8 cellular contexts compared by ENCODE assay signal in the genomic region with DNA sequence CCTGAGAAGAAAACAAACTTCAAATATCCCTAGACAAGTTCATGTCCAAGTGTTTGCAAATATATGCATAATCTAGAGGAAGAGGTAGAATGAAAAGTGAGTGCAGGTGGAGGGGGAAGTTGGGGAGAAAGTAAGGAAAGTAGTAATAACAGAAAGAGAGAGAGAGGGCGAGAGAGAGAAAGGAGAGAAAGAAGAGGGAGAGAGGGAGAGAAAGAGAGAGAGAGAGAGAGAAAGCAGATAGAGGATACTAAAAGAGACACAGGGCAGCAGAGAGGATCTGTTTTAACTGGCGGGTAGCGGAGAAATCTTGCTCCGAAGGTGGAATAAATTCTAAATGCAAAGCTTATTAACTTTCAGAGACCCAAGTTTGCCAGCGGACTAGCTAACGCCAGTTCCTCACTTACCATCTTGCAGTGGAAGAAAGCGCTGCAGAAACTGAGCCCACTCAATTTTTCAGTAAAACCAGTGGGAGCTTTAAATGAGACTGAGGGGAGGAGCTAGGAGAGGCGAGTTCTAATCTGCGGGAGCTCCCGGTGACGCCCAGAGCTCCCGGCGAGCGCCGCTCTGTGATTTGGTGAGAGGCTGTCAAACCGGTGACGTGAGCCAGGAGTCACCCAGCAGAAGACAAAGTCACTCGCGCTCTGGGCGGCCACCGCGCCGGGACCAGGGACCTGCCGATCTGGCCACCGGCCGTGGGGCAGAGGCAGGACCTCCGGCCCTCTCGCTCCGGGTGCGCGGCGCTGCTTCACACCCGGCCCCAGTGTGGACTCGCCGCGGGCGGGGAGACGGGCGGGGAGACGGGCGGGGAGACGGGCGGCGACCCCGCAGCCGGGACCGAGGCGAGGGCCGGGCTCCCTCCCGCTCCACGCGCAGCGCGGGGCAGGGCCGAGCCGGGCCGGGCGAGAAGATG. TPM values are rescaled to one million over a fixed set of nuclear protein-coding genes. Genes with fewer than 3 reads are reported as not detected.
DNase-seq lines count a peak whose midpoint lies in the region; ATAC-seq and TF ChIP-seq lines count a peak whose summit lies in the region.

A gene with protein sequence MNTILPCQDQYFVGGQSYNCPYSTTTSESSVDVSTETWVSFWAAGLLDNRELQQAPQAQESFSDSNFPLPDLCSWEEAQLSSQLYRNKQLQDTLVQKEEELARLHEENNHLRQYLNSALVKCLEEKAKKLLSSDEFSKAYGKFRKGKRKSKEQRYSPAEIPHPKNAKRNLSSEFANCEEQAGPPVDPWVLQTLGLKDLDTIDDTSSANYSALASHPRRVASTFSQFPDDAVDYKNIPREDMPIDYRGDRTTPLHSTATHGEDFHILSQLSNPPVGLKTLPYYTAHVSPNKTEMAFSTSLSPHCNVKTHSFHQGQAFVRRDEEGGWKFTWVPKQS (minus strand): TSS at position 486 of the 910 bp plus-strand sequence. CDS start 79 bp downstream, at position 407.

- H3K36me3 ChIP-seq in gastroesophageal sphincter = no peaks in the 10 kb centered on the region
- no peaks in the 10 kb centered on the region for H3K36me3 ChIP-seq in tibial artery

- DNase-seq in NCI-H748 (lab: John Stamatoyannopoulos, UW; ENCODE audit: unreplicated experiment) = peak; percentile 63
- DNase-seq in NCI-H748 treated with DMSO at 0.1 percent for 48 hours (lab: John Stamatoyannopoulos, UW) = no peak
- peak; percentile 64 for DNase-seq in NCI-H460 (ENCODE audit: extremely low read depth, low read depth)
- DNase-seq in activated naive CD4-positive, alpha-beta T cell treated with anti-CD3 and anti-CD28 coated beads for 36 hours = peak; percentile 50
- peak; percentile 81 for DNase-seq in nephron progenitor cell
- peak; percentile 83 to 90 for DNase-seq in tibial artery

- H3K4me1 ChIP-seq in gastroesophageal sphincter (peaks cover 0 to 11% (median 0%) of the 10 kb centered on the region in 3 donors), tibial artery (peaks cover 0 to 6% (median 0%) of the 10 kb centered on the region in 4 donors)

- peak within 1 kb of the TSS; percentile 52 for H3K4me3 Mint-ChIP-seq in activated naive CD4-positive, alpha-beta T cell treated with anti-CD3 and anti-CD28 coated beads for 36 hours
- H3K4me3 Mint-ChIP-seq in nephron progenitor cell = peak within 1 kb of the TSS; percentile 85

- H3K27ac ChIP-seq in gastroesophageal sphincter = peak within 1 kb of the TSS; percentile 63 to 92 (median 88)
- H3K27ac ChIP-seq in tibial artery = peak within 1 kb of the TSS; percentile 75 to 76

- peaks cover 48% of the 10 kb centered on the region for H3K27me3 Mint-ChIP-seq in activated naive CD4-positive, alpha-beta T cell treated with anti-CD3 and anti-CD28 coated beads for 36 hours (ENCODE audit: low read depth)
- peaks cover 62% of the 10 kb centered on the region for H3K27me3 Mint-ChIP-seq in nephron progenitor cell (ENCODE audit: low read depth, poor library complexity)

- H3K9me3 ChIP-seq in gastroesophageal sphincter = no peaks in the 10 kb centered on the region
- no peaks in the 10 kb centered on the region for H3K9me3 ChIP-seq in tibial artery

- CTCF ChIA-PET in activated naive CD4-positive, alpha-beta T cell treated with anti-CD3 and anti-CD28 coated beads for 36 hours (lab: Charles Lee) = interaction anchor here (0.6 kb wide), 1 partner anchor 366 kb away, joined by 6 read pairs; no protein-coding TSS in a partner anchor

- H3K9me3 Mint-ChIP-seq in activated naive CD4-positive, alpha-beta T cell treated with anti-CD3 and anti-CD28 coated beads for 36 hours = no peaks in the 10 kb centered on the region
- no peaks in the 10 kb centered on the region for H3K9me3 Mint-ChIP-seq in nephron progenitor cell

- H3K27ac Mint-ChIP-seq in activated naive CD4-positive, alpha-beta T cell treated with anti-CD3 and anti-CD28 coated beads for 36 hours = no peak within 1 kb of the TSS
- no peak within 1 kb of the TSS for H3K27ac Mint-ChIP-seq in nephron progenitor cell

- peak; percentile 46 to 47 for TF ChIP-seq POLR2A in gastroesophageal sphincter (IDR thresholded peaks at IDR 0.05)

- TF ChIP-seq CTCF in gastroesophageal sphincter (IDR thresholded peaks at IDR 0.05) (no peak), nephron progenitor cell (IDR thresholded peaks at IDR 0.05) (no peak), tibial artery (IDR thresholded peaks at IDR 0.05) (no peak)

- no peaks in the 10 kb centered on the region for H3K36me3 Mint-ChIP-seq in activated naive CD4-positive, alpha-beta T cell treated with anti-CD3 and anti-CD28 coated beads for 36 hours (ENCODE audit: low read depth)
- H3K36me3 Mint-ChIP-seq in nephron progenitor cell (ENCODE audit: low read depth) = no peaks in the 10 kb centered on the region

- 3 to 5% methylated on average over 8 to 16 of the region's 58 CpGs for WGBS in gastroesophageal sphincter (ENCODE audit: low coverage in 1 of 2), 2 donors

- H3K4me3 ChIP-seq in gastroesophageal sphincter (peak within 1 kb of the TSS; percentile 57 to 79), tibial artery (peak within 1 kb of the TSS; percentile 71 to 81)

- intact Hi-C loops in activated naive CD4-positive, alpha-beta T cell treated with anti-CD3 and anti-CD28 coated beads for 36 hours (cut with micrococcal nuclease) = no loop called here
- intact Hi-C loops in tibial artery (cut with DNase I; ENCODE audit: low total_unique reads) = no loop called here

- TF ChIP-seq EP300 in gastroesophageal sphincter (IDR thresholded peaks at IDR 0.05) = no peak

- H3K4me1 Mint-ChIP-seq in activated naive CD4-positive, alpha-beta T cell treated with anti-CD3 and anti-CD28 coated beads for 36 hours (ENCODE audit: low read depth) = peaks cover 3% of the 10 kb centered on the region
- peaks cover 4% of the 10 kb centered on the region for H3K4me1 Mint-ChIP-seq in nephron progenitor cell

- H3K27me3 ChIP-seq in gastroesophageal sphincter (no peaks in the 10 kb centered on the region), tibial artery (no peaks in the 10 kb centered on the region)

- ATAC-seq in HG02623 (IDR thresholded peaks at IDR 0.05; ENCODE audit: unreplicated experiment) (peak; percentile 84), gastroesophageal sphincter (peak; percentile 99)

RNA-seq across cellular contexts. Expression of the gene that starts here (rescaled TPM):
- total RNA-seq in NCI-H460 (2014; rRNA removed; shearing (Covaris generic)) = not detected in 2 replicates
- polyA plus RNA-seq in NCI-H460 (2014; cell fraction: nucleus; rRNA removed) = not detected in 2 replicates
- total RNA-seq in activated naive CD4-positive, alpha-beta T cell treated with anti-CD3 and anti-CD28 coated beads for 36 hours = not detected
- not detected for total RNA-seq in gastroesophageal sphincter

Comparison
In these comparisons a context has a peak if more than half of its experiments do, and no peak if none do; other contexts are left out.
1. Peak in DNase-seq in NCI-H460; RNA of the gene not detected or under 1 TPM.
2. Peak in DNase-seq in activated naive CD4-positive, alpha-beta T cell treated with anti-CD3 and anti-CD28 coated beads for 36 hours; RNA of the gene not detected or under 1 TPM.
3. Peak in ATAC-seq, H3K4me3 ChIP-seq and H3K27ac ChIP-seq in gastroesophageal sphincter; RNA of the gene not detected or under 1 TPM.